10 cellular contexts compared by ENCODE assay signal in the genomic region with DNA sequence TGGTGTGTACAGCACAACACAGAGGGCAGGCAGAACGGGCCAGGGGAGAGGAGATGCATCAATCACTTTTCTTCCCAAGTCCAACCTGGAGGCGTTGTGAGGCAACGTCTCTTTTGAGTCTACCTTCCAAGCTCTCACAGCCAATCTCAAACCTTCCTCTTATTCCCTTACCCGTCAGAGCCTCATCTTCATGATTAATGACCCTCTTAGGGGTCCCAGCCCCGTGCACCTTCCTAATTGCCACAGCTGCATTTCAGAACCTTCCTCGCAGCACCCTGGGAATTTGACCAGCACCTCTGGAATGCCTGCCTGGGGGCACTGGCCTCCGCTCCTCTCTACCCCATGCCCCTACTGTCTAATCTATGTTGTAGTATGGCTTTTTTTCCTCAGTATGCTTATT.
"Had no signal": no experiment of that assay in that cellular context is flagged by ENCODE, and none has a peak within 500 bp of the region (broad histone marks: within the 10 kb centered on the region; RNA-seq: fewer than 3 reads in every experiment).

No MANE protein-coding gene starts in this region.

- H3K36me3 Mint-ChIP-seq: IgD-negative memory B cell had no signal

- H3K4me3 Mint-ChIP-seq: HFFc6, IgD-negative memory B cell had no signal

- H3K27ac Mint-ChIP-seq: HFFc6 had no signal

- H3K4me1 ChIP-seq: HAP-1 had no signal

- H3K27ac ChIP-seq: GM23248, HL-60, KMS-11 had no signal

- H3K4me3 ChIP-seq: GM23248, HAP-1 had no signal

- H3K4me1 Mint-ChIP-seq: IgD-negative memory B cell had no signal

- ATAC-seq: HCT116, HepG2 had no signal

- H3K9me3 Mint-ChIP-seq: HFFc6 had no signal

- DNase-seq: GM23248, H7, HFFc6, KBM-7 had no signal

- H3K36me3 ChIP-seq: HAP-1 had no signal

- H2AFZ ChIP-seq: GM23248 had no signal

- H3K4me2 ChIP-seq: KMS-11 had no signal
